Comparison of ENCODE assay signal across 8 cellular contexts in the genomic region with DNA sequence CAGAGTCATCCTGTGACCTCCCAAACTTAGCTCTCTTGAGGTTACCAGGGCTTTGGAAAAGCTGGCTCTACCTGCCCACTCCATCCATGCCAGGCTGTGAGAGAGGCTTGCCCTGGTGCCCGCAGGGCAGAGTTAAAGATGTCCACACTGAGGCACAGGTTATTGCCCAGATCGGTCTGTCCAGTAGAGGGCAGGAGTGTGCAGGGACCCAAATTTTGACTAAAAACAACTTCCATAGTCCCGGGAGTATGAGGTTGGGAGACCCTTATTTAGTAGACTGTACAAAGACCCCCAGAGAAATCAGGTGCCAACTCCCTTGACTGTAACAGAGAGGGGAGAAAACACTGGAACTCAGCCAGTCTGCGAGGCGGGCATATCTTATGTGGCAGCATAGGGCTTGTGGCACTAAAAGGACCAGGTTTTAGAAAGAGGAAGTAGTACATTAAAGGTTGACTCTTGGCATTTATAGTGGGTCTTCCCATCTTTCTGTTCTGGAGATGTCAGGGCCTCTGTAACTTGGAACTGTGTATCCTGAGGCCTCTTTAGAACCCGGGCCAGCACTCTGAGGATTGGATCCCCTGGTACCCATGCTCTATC. TPM values are rescaled to one million over a fixed set of nuclear protein-coding genes. Genes with fewer than 3 reads are reported as not detected.
DNase-seq lines count a peak whose midpoint lies in the region; ATAC-seq, FAIRE-seq and TF ChIP-seq lines count a peak whose summit lies in the region.

No MANE protein-coding gene starts in this region.

- no peak overlapping the region for H3K27ac ChIP-seq in K562 (ENCODE audit: extremely low read depth, low read depth, low read length)
- H3K27ac ChIP-seq in left lung = no peak overlapping the region

- peaks cover 3% of the 10 kb centered on the region for H3K36me3 Mint-ChIP-seq in type B pancreatic cell

- no peaks in the 10 kb centered on the region for H3K4me1 ChIP-seq in K562 (replicated peaks in 1 of 2; ENCODE audit: control insufficient read depth in 2 of 2, insufficient read depth in 2 of 2, low read length in 2 of 2)
- no peaks in the 10 kb centered on the region for H3K4me1 ChIP-seq in left lung

- H3K9ac ChIP-seq in K562 (ENCODE audit: insufficient read depth in 1 of 2, low read depth in 2 of 2, low read length in 2 of 2) = no peak overlapping the region

- no TSS peak for BruUV-seq in K562 (replicated peaks; lab: Mats Ljungman, UMichigan)

- H3K4me3 ChIP-seq in K562 = no peak overlapping the region
- H3K4me3 ChIP-seq in left lung = no peak overlapping the region

- peak overlapping the region; percentile 49 for H3K4me2 ChIP-seq in K562 (ENCODE audit: insufficient read depth, low read length)

- TF ChIP-seq RAD21 in K562 (CRISPR knock-in tag; conservative IDR thresholded peaks at IDR 0.05 in 1 of 2, IDR thresholded peaks at IDR 0.05 in 1 of 2) = peak; percentile 38 to 65

- peaks cover 7% of the 10 kb centered on the region for H3K27me3 Mint-ChIP-seq in type B pancreatic cell

- 0 out of 2 replicates have a peak overlapping the region, but pooled peaks have one; percentile 46 for H2AFZ ChIP-seq in K562 (ENCODE audit: low read depth, low read length)

- H3K9me3 ChIP-seq in K562 (replicated peaks; ENCODE audit: control insufficient read depth, insufficient read depth, low read depth, low read length) (no peaks in the 10 kb centered on the region), left lung (no peaks in the 10 kb centered on the region)

- TF ChIP-seq CTCF in K562 (IDR thresholded peaks at IDR 0.05 in 2 of 3, conservative IDR thresholded peaks at IDR 0.05 in 1 of 3; ENCODE audit: insufficient read depth in 2 of 3, low read depth in 1 of 3, low read length in 3 of 3) = peak; percentile 64 to 82 (median 79)
- TF ChIP-seq CTCF in left lung (IDR thresholded peaks at IDR 0.05) = peak; percentile 39 to 68
- peak; percentile 64 for TF ChIP-seq CTCF in type B pancreatic cell (conservative IDR thresholded peaks at IDR 0.05)

- no peaks in the 10 kb centered on the region for H4K20me1 ChIP-seq in K562 (replicated peaks; ENCODE audit: control insufficient read depth, insufficient read depth, low read length)

- intact Hi-C loops in K562 (cut with micrococcal nuclease) = loop anchor here (5.0 kb wide), 2 partner anchors 91 to 116 kb away; no protein-coding TSS in a partner anchor
- intact Hi-C loops in left lung (cut with DNase I) = no loop called here

- POLR2A ChIA-PET in K562 (lab: Yijun Ruan, JAX) = interaction anchor here (1.0 kb wide), 1 partner anchor 10 kb away, joined by 4 read pairs; no protein-coding TSS in a partner anchor

- no peaks in the 10 kb centered on the region for H3K9me1 ChIP-seq in K562 (ENCODE audit: control insufficient read depth, insufficient read depth, low read length)

- FAIRE-seq in K562 (lab: Jason Lieb, UNC) = no peak

- H3K27ac Mint-ChIP-seq in type B pancreatic cell = peak overlapping the region; percentile 44

- no peaks in the 10 kb centered on the region for H3K79me2 ChIP-seq in K562 (ENCODE audit: control insufficient read depth, insufficient read depth, low read length)

- H3K9me3 Mint-ChIP-seq in type B pancreatic cell = no peaks in the 10 kb centered on the region

- in situ Hi-C loops in K562 (cut with MboI) = no loop called here

- H3K4me3 Mint-ChIP-seq in type B pancreatic cell = no peak overlapping the region

- no peak for TF ChIP-seq EP300 in K562 (IDR thresholded peaks at IDR 0.05; ENCODE audit: low read length)

- no peaks in the 10 kb centered on the region for H3K36me3 ChIP-seq in K562 (ENCODE audit: control insufficient read depth, insufficient read depth, low read length)
- H3K36me3 ChIP-seq in left lung = no peaks in the 10 kb centered on the region

- ATAC-seq in K562 (peak; percentile 79), left lung (peak; percentile 89), HG02870 (IDR thresholded peaks at IDR 0.05; ENCODE audit: unreplicated experiment) (no peak)

- 1% methylated on average over 6 of the region's 6 CpGs for WGBS in K562 (ENCODE audit: insufficient coverage, low coverage, missing lambda C conversion rate)

- DNase-seq in NCI-H82 (lab: John Stamatoyannopoulos, UW) (peak; percentile 48), NCI-H82 treated with DMSO at 0.1 percent for 48 hours (lab: John Stamatoyannopoulos, UW; ENCODE audit: unreplicated experiment) (no peak), SKM-1 treated with dmso at 0.1 percent for 144 hours (lab: John Stamatoyannopoulos, UW; ENCODE audit: unreplicated experiment) (peak; percentile 59), K562 (ENCODE audit: extremely low read depth in 1 of 4, low spot score in 3 of 4) (peak; percentile 41 to 59 (median 56)), left lung (no peak), type B pancreatic cell (ENCODE audit: extremely low spot score, unreplicated experiment) (no peak), cerebellar cortex (ENCODE audit: low spot score) (no peak)

- H3K4me1 Mint-ChIP-seq in type B pancreatic cell (ENCODE audit: unreplicated experiment) = peaks cover 12% of the 10 kb centered on the region

- CTCF ChIA-PET in K562 (lab: Yijun Ruan, JAX; ENCODE audit: low intra/inter-chr PET ratio) = interaction anchor here (1.0 kb wide), 1 partner anchor 89 kb away, joined by 4 read pairs; no protein-coding TSS in a partner anchor

- H3K27me3 ChIP-seq in K562 (ENCODE audit: control insufficient read depth in 2 of 2, insufficient read depth in 2 of 2, low read length in 2 of 2) (peaks cover 2 to 43% of the 10 kb centered on the region in 2 experiments), left lung (peaks cover 0 to 16% of the 10 kb centered on the region in 2 donors)

- TF ChIP-seq POLR2A in K562 (conservative IDR thresholded peaks at IDR 0.05) = no peak

TF ChIP-seq in K562, 482 proteins besides CTCF, POLR2A, EP300 and RAD21:
- peak; percentile 19; the same call in 1 of the 2 replicates for TF ChIP-seq SPI1 (IDR thresholded peaks at IDR 0.05; ENCODE audit: borderline replicate concordance, low read depth, low read length)
- 0 out of 2 replicates have a peak, but pooled peaks have one; percentile 14 for TF ChIP-seq ATF7 (IDR thresholded peaks at IDR 0.05)
- 0 out of 2 replicates have a peak, but pooled peaks have one; percentile 30 for TF ChIP-seq SMC3 (conservative IDR thresholded peaks at IDR 0.05; ENCODE audit: insufficient read depth, low read depth, low read length)
- no peak for TF ChIP-seq ZSCAN32 (CRISPR knock-in tag; IDR thresholded peaks at IDR 0.05)

RNA-seq across cellular contexts. Expression of a gene that starts 43.3 kb away (rescaled TPM):
- not detected in 2 replicates for total RNA-seq in K562 (2011; cell fraction: chromatin; rRNA removed; ENCODE audit: low replicate concordance)
- total RNA-seq in K562 (2011; cell fraction: nucleolus; rRNA removed) = not detected in 2 replicates
- not detected in 2 replicates for total RNA-seq in K562 (2011; cell fraction: nucleoplasm; rRNA removed)
- total RNA-seq in K562 (2014; rRNA removed) = not detected in 2 replicates
- total RNA-seq in K562 (2014; rRNA removed; fragmentation: Illumina TruSeq; extraction: Trizol) = not detected in 2 replicates
- total RNA-seq in K562 (2015; rRNA removed; fragmentation: Illumina TruSeq; extraction: Trizol) = not detected in 2 replicates
- total RNA-seq in K562 (2021) = 0.11 TPM in 1 of 2 replicates, not detected in the other
- polyA plus RNA-seq in K562 (2011; rRNA removed) = not detected in 2 replicates
- not detected in 2 replicates for polyA plus RNA-seq in K562 (2011; cell fraction: cytosol; rRNA removed)
- not detected in 2 replicates for polyA plus RNA-seq in K562 (2011; cell fraction: nucleus; rRNA removed)
- not detected in 2 replicates for polyA plus RNA-seq in K562 (2012)
- polyA plus RNA-seq in K562 (2014; fragmentation: Illumina TruSeq; extraction: Trizol) = not detected in 2 replicates
- not detected for polyA plus RNA-seq in K562 (2014; fragmentation: Nextera tagmentation; extraction: Ambion mirVana)
- polyA plus RNA-seq in K562 (2014; rRNA removed) = not detected in 2 replicates
- polyA minus RNA-seq in K562 (2011; rRNA and poly(A)+ RNA removed) = not detected in 2 replicates
- polyA minus RNA-seq in K562 (2011; cell fraction: cytosol; rRNA and poly(A)+ RNA removed) = not detected in 2 replicates
- not detected in 2 replicates for polyA minus RNA-seq in K562 (2011; cell fraction: nucleus; rRNA and poly(A)+ RNA removed)
- total RNA-seq in left lung = 10 to 100 TPM in 1 of 2 donors, 1 to 10 TPM in 1; 9.6 to 25.2 TPM
- 10.6 and 19.0 TPM in 2 replicates for total RNA-seq in type B pancreatic cell (ENCODE audit: low replicate concordance)

RNA-seq across cellular contexts. Expression of a gene that starts 58.3 kb away (rescaled TPM):
- total RNA-seq in K562 (2011; cell fraction: chromatin; rRNA removed; ENCODE audit: low replicate concordance) = 43.4 and 169 TPM in 2 replicates
- total RNA-seq in K562 (2011; cell fraction: nucleolus; rRNA removed) = 26.5 and 30.1 TPM in 2 replicates
- 63.9 and 100 TPM in 2 replicates for total RNA-seq in K562 (2011; cell fraction: nucleoplasm; rRNA removed)
- total RNA-seq in K562 (2014; rRNA removed) = 19.1 and 22.1 TPM in 2 replicates
- 50.5 and 59.2 TPM in 2 replicates for total RNA-seq in K562 (2014; rRNA removed; fragmentation: Illumina TruSeq; extraction: Trizol)
- total RNA-seq in K562 (2015; rRNA removed; fragmentation: Illumina TruSeq; extraction: Trizol) = 33.3 and 39.5 TPM in 2 replicates
- 37.0 and 37.6 TPM in 2 replicates for total RNA-seq in K562 (2021)
- 11.6 and 22.0 TPM in 2 replicates for polyA plus RNA-seq in K562 (2011; rRNA removed)
- 7.6 and 13.0 TPM in 2 replicates for polyA plus RNA-seq in K562 (2011; cell fraction: cytosol; rRNA removed)
- polyA plus RNA-seq in K562 (2011; cell fraction: nucleus; rRNA removed) = 17.6 and 28.7 TPM in 2 replicates
- polyA plus RNA-seq in K562 (2012) = 20.0 and 20.6 TPM in 2 replicates
- 38.3 and 50.1 TPM in 2 replicates for polyA plus RNA-seq in K562 (2014; fragmentation: Illumina TruSeq; extraction: Trizol)
- 10 to 100 TPM; 30.2 to 34.8 TPM for polyA plus RNA-seq in K562 (2014; fragmentation: Nextera tagmentation; extraction: Ambion mirVana)
- 20.8 and 24.2 TPM in 2 replicates for polyA plus RNA-seq in K562 (2014; rRNA removed)
- polyA minus RNA-seq in K562 (2011; rRNA and poly(A)+ RNA removed) = 25.0 and 39.3 TPM in 2 replicates
- polyA minus RNA-seq in K562 (2011; cell fraction: cytosol; rRNA and poly(A)+ RNA removed) = 5.3 and 19.6 TPM in 2 replicates
- 18.3 and 19.4 TPM in 2 replicates for polyA minus RNA-seq in K562 (2011; cell fraction: nucleus; rRNA and poly(A)+ RNA removed)
- 10 to 100 TPM; 23.7 to 24.3 TPM for total RNA-seq in left lung
- total RNA-seq in type B pancreatic cell (ENCODE audit: low replicate concordance) = 37.5 and 49.4 TPM in 2 replicates

Comparison
In these comparisons a context has a peak if more than half of its experiments do, and no peak if none do; other contexts are left out.
1. DNase-seq: peak in NCI-H82 (single experiment), SKM-1 treated with dmso at 0.1 percent for 144 hours (single experiment) and K562 (4 of 4); none in NCI-H82 treated with DMSO at 0.1 percent for 48 hours (single experiment), left lung (0 of 2), type B pancreatic cell (single experiment) and cerebellar cortex (single experiment).
2. RNA of a gene that starts 43.3 kb away (total RNA-seq): 9.6 to 25.2 TPM in left lung and 10.6 to 19.0 TPM in type B pancreatic cell; 0.11 TPM in K562; every median in the first group is over 4 times any median in the second.
3. Peak in every context shown above with its lines, with median percentiles within 50 percentile points of each other: CTCF ChIP-seq.